Comparison of ENCODE assay signal across 8 cellular contexts in genomic region chr2:27765621-27766286, GRCh38. TPM values are rescaled to one million over a fixed set of nuclear protein-coding genes. Genes with fewer than 3 reads are reported as not detected.
DNase-seq lines count a peak whose midpoint lies in the region; ATAC-seq and TF ChIP-seq lines count a peak whose summit lies in the region.

No MANE protein-coding gene starts in this region.

- ATAC-seq in esophagus mucosa (peak; percentile 51), GM18858 (IDR thresholded peaks at IDR 0.05; ENCODE audit: unreplicated experiment) (no peak), HG02870 (IDR thresholded peaks at IDR 0.05; ENCODE audit: unreplicated experiment) (no peak)

- H3K4me2 ChIP-seq in GM23248 (ENCODE audit: unreplicated experiment) = peak overlapping the region; percentile 13

- H3K9me3 ChIP-seq in GM23248 (ENCODE audit: low read depth) (no peaks in the 10 kb centered on the region), prostate gland (no peaks in the 10 kb centered on the region)

- H3K4me3 ChIP-seq in GM23248 = no peak overlapping the region
- H3K4me3 ChIP-seq in prostate gland = peak overlapping the region; percentile 4 to 15
- peak overlapping the region; percentile 22 for H3K4me3 ChIP-seq in urinary bladder (ENCODE audit: low read depth, low read length)

- no peak for TF ChIP-seq POLR2A in prostate gland (IDR thresholded peaks at IDR 0.05)

- H4K20me1 ChIP-seq in GM23248 (ENCODE audit: insufficient read depth) = no peaks in the 10 kb centered on the region

- H3K27me3 ChIP-seq in GM23248 (replicated peaks; ENCODE audit: insufficient read depth) (no peaks in the 10 kb centered on the region), prostate gland (replicated peaks; ENCODE audit: insufficient read depth) (no peaks in the 10 kb centered on the region)

- WGBS in GM23248 (ENCODE audit: low coverage in 1 of 2, low lambda C conversion rate in 2 of 2, missing lambda C conversion rate in 2 of 2), 2 experiments = 33% methylated on average over 29 of the region's 29 CpGs
- WGBS in prostate gland = 13% methylated on average over 29 of the region's 29 CpGs
- 15% methylated on average over 29 of the region's 29 CpGs for WGBS in urinary bladder

- H3K9me2 ChIP-seq in GM23248 (ENCODE audit: insufficient read depth) = no peaks in the 10 kb centered on the region

- peak overlapping the region; percentile 71 for H2AFZ ChIP-seq in GM23248

- H3K79me2 ChIP-seq in GM23248 (ENCODE audit: insufficient read depth) = no peaks in the 10 kb centered on the region

- H3K27ac ChIP-seq in GM23248 = no peak overlapping the region
- no peak overlapping the region for H3K27ac ChIP-seq in prostate gland
- no peak overlapping the region for H3K27ac ChIP-seq in urinary bladder (ENCODE audit: low read depth)

- H3K36me3 ChIP-seq in GM23248 (ENCODE audit: low read depth) = no peaks in the 10 kb centered on the region
- no peaks in the 10 kb centered on the region for H3K36me3 ChIP-seq in prostate gland
- no peaks in the 10 kb centered on the region for H3K36me3 ChIP-seq in urinary bladder (ENCODE audit: insufficient read depth)

- in situ Hi-C loops in GM23248 (cut with MboI) = no loop called here

- H3K9ac ChIP-seq in GM23248 = no peak overlapping the region

- intact Hi-C loops in prostate gland (cut with DNase I) = no loop called here

- TF ChIP-seq CTCF in prostate gland (IDR thresholded peaks at IDR 0.05) = no peak

- H3F3A ChIP-seq in GM23248 (ENCODE audit: insufficient read depth) = peaks cover 17% of the 10 kb centered on the region

- peaks cover 25% of the 10 kb centered on the region for H3K4me1 ChIP-seq in GM23248 (ENCODE audit: insufficient read depth)
- no peaks in the 10 kb centered on the region for H3K4me1 ChIP-seq in prostate gland (replicated peaks)
- H3K4me1 ChIP-seq in urinary bladder (ENCODE audit: insufficient read depth) = no peaks in the 10 kb centered on the region

- peak; percentile 18 for DNase-seq in GM23248
- DNase-seq in activated CD8-positive, alpha-beta memory T cell treated with anti-CD3 and anti-CD28 coated beads for 48 hours (ENCODE audit: low read depth in 2 of 3, low spot score in 2 of 3) = peak in 2 of 3 experiments; percentile 12 to 37
- peak; percentile 18 for DNase-seq in prostate gland (ENCODE audit: low spot score)
- DNase-seq in mesenteric fat pad (ENCODE audit: low spot score) = no peak

RNA-seq across cellular contexts. Expression of gene MRPL33, which starts 5.8 kb away (rescaled TPM):
- 24.2 and 70.8 TPM in 2 replicates for total RNA-seq in GM23248 (2014; rRNA removed; shearing (Covaris generic))
- polyA plus RNA-seq in GM23248 (2016; fragmentation: Nextera tagmentation; extraction: Ambion mirVana) (338 and 340 TPM in 2 replicates), urinary bladder (179 TPM)
- total RNA-seq in esophagus mucosa (37.3 TPM), prostate gland (100 to 1,000 TPM; 140 to 186 TPM), urinary bladder (102 TPM), mesenteric fat pad (71.1 TPM)
